In genomic region chr2:42799881-42800280, GRCh38 we compare ENCODE assay signal across 22 cellular contexts. TPM values are rescaled to one million over a fixed set of nuclear protein-coding genes. Genes with fewer than 3 reads are reported as not detected.
"Had no signal": no experiment of that assay in that cellular context is flagged by ENCODE, and none has a peak within 500 bp of the region (broad histone marks: within the 10 kb centered on the region; RNA-seq: fewer than 3 reads in every experiment).

No MANE protein-coding gene starts in this region.

- H3K9me3 Mint-ChIP-seq: activated naive CD4-positive, alpha-beta T cell treated with anti-CD3 and anti-CD28 coated beads, Interleukin-2, amount 50 U/mL, for 24 hours; central memory CD8-positive, alpha-beta T cell had no signal

- H3K4me1 Mint-ChIP-seq: central memory CD8-positive, alpha-beta T cell had no signal

- H3K27ac Mint-ChIP-seq: activated CD8-positive, alpha-beta T cell treated with anti-CD3 and anti-CD28 coated beads, Interleukin-2, amount 10 ng/mL, durations not matched to agents 7 days and 5 days; activated naive CD4-positive, alpha-beta T cell treated with anti-CD3 and anti-CD28 coated beads, Interleukin-2, amount 50 U/mL, for 24 hours; brain had no signal

- H3K36me3 Mint-ChIP-seq: activated naive CD4-positive, alpha-beta T cell treated with anti-CD3 and anti-CD28 coated beads, Interleukin-2, amount 50 U/mL, for 24 hours had no signal

- H3K4me3 ChIP-seq: Peyer's patch, SJCRH30 had no signal

- H3K4me3 Mint-ChIP-seq: activated CD8-positive, alpha-beta T cell treated with anti-CD3 and anti-CD28 coated beads, Interleukin-2, amount 10 ng/mL, durations not matched to agents 7 days and 5 days; activated naive CD4-positive, alpha-beta T cell treated with anti-CD3 and anti-CD28 coated beads, Interleukin-2, amount 50 U/mL, for 24 hours; brain; central memory CD8-positive, alpha-beta T cell had no signal

- ATAC-seq: activated CD8-positive, alpha-beta T cell treated with anti-CD3 and anti-CD28 coated beads, Interleukin-2, amount 10 ng/mL, durations not matched to agents 7 days and 5 days had no signal

- DNase-seq: activated CD4-positive, alpha-beta T cell treated with anti-CD3 and anti-CD28 coated beads for 48 hours; activated CD4-positive, alpha-beta T cell treated with anti-CD3 and anti-CD28 coated beads, Interleukin-2, amount 50 U/mL, for 4 hours; activated CD4-positive, CD25-positive, alpha-beta regulatory T cell treated with anti-CD3 and anti-CD28 coated beads, Interleukin-2, amount 50 U/mL, for 72 hours; activated CD8-positive, alpha-beta memory T cell treated with anti-CD3 and anti-CD28 coated beads, Interleukin-2, amount 50 U/mL, for 48 hours; activated CD8-positive, alpha-beta T cell treated with anti-CD3 and anti-CD28 coated beads, Interleukin-2, amount 10 ng/mL, durations not matched to agents 7 days and 5 days; activated T-cell treated with anti-CD3 and anti-CD28 coated beads, Interleukin-2, amount 50 U/mL, for 1 hour; amniotic stem cell; Karpas-422; NCI-H1048; NCI-H146; NCI-H187 treated with DMSO at 0.1 percent for 48 hours; NCI-H2081 treated with DMSO at 0.1 percent for 48 hours; NCI-H446 treated with DMSO at 0.1 percent for 48 hours; NCI-H526 treated with DMSO at 0.1 percent for 48 hours; Right ventricle myocardium superior; SJCRH30; SK-N-SH; T-helper 1 cell had no signal

RNA-seq across cellular contexts. Expression of gene OXER1, which starts 35.9 kb away (rescaled TPM):
- total RNA-seq: activated CD8-positive, alpha-beta T cell treated with anti-CD3 and anti-CD28 coated beads, Interleukin-2, amount 10 ng/mL, durations not matched to agents 7 days and 5 days had no signal
